In genomic region chr19:46984077-46985010, GRCh38 we compare ENCODE assay signal across 8 cellular contexts. TPM values are rescaled to one million over a fixed set of nuclear protein-coding genes. Genes with fewer than 3 reads are reported as not detected.
A peak's percentile ranks its signal among the peaks of the same experiment; 100 is the strongest.
DNase-seq lines count a peak whose midpoint lies in the region; ATAC-seq, FAIRE-seq and TF ChIP-seq lines count a peak whose summit lies in the region.

No MANE protein-coding gene starts in this region.

- no peaks in the 10 kb centered on the region for H3K36me3 ChIP-seq in pancreas

- DNase-seq in EH (ENCODE audit: low read depth) (peak; percentile 86), NCI-H510A (lab: John Stamatoyannopoulos, UW) (peak; percentile 33), epithelial cell of esophagus (ENCODE audit: low read depth) (peak; percentile 83), pancreas (peak in 1 of 6 donors; percentile 61), H54 (ENCODE audit: insufficient read length, low spot score) (no peak)

- H3K27ac ChIP-seq in pancreas, result peak overlapping the region in 2 of 4 donors; percentile 42 to 57

- no peaks in the 10 kb centered on the region for H3K27me3 ChIP-seq in pancreas

- H3K9me3 ChIP-seq in pancreas, result no peaks in the 10 kb centered on the region

- TF ChIP-seq CTCF in epithelial cell of esophagus (IDR thresholded peaks at IDR 0.05; ENCODE audit: insufficient read depth, low read depth, low read length, missing control alignments) (no peak), pancreas (IDR thresholded peaks at IDR 0.05) (no peak)

- intact Hi-C loops in pancreas (cut with DNase I), result no loop called here

- 36 to 42% methylated on average over 20 of the region's 20 CpGs for WGBS in pancreas, 2 donors

- no peak overlapping the region for H3K4me3 ChIP-seq in epithelial cell of esophagus (ENCODE audit: low read length)
- H3K4me3 ChIP-seq in pancreas, result no peak overlapping the region

- no peak for FAIRE-seq in pancreas (lab: Jason Lieb, UNC)
- FAIRE-seq in H54 (lab: Jason Lieb, UNC), result no peak

- ATAC-seq in pancreas (peak; percentile 74 to 81 (median 77)), HG03159 (IDR thresholded peaks at IDR 0.05; ENCODE audit: unreplicated experiment) (no peak), HG03342 (IDR thresholded peaks at IDR 0.05; ENCODE audit: unreplicated experiment) (no peak), GM21576 (IDR thresholded peaks at IDR 0.05; ENCODE audit: unreplicated experiment) (no peak)

- peaks cover 3 to 15% (median 10%) of the 10 kb centered on the region in 3 donors for H3K4me1 ChIP-seq in pancreas

- no peak for TF ChIP-seq POLR2A in H54 (IDR thresholded peaks at IDR 0.05; ENCODE audit: low read depth, low read length)

RNA-seq across cellular contexts. Expression of gene NPAS1, which starts 35.3 kb away (rescaled TPM):
- under 1 TPM; 0.12 to 0.42 (median 0.23) TPM for total RNA-seq in pancreas
- polyA plus RNA-seq in pancreas, result under 1 TPM; 0.46 to 0.49 TPM

Comparison
In these comparisons a context has a peak if more than half of its experiments do, and no peak if none do; other contexts are left out.
1. ATAC-seq: peak in pancreas (4 of 4); none in HG03159 (single experiment), HG03342 (single experiment) and GM21576 (single experiment).